9 cellular contexts compared by ENCODE assay signal in the genomic region with DNA sequence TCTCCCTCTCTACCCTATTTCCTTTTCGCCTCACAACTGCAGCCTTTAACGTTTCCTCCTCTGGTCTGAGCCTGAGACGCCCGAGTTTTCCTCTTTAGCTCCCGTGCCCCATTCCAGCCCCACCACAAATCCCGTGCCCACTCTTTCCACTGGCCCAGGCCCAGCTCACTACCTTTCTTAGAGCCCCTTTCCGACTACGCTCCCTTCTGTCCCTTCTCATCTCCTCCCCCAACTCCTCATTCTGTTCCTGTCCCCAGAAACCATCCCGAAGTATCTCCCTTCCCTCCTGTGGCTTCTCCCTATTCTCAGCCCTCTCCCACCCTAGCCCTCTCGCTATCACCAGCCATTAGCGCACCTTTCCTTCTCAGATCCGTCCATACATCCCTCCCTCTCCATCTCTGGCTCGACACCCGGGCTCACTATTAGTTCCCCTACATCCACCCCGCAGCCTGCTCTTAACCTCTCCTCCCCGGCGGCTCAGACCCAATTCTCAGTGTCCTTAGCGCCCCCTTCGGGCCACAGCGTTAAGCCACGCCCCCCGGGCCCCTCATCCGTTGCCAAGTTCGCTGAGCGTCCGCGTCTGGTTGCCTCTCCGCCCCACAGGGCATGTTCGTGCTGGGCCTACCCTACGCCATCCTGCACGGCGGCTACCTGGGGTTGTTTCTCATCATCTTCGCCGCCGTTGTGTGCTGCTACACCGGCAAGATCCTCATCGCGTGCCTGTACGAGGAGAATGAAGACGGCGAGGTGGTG. TPM values are rescaled to one million over a fixed set of nuclear protein-coding genes. Genes with fewer than 3 reads are reported as not detected.
DNase-seq lines count a peak whose midpoint lies in the region; ATAC-seq, FAIRE-seq and TF ChIP-seq lines count a peak whose summit lies in the region.
"Had no signal": no experiment of that assay in that cellular context is flagged by ENCODE, and none has a peak within 500 bp of the region (broad histone marks: within the 10 kb centered on the region; RNA-seq: fewer than 3 reads in every experiment).

No MANE protein-coding gene starts in this region.

- H3K4me3 Mint-ChIP-seq in activated CD4-positive, alpha-beta T cell treated with anti-CD3 and anti-CD28 coated beads for 36 hours: peak overlapping the region; percentile 36

- H3K27me3 ChIP-seq in endothelial cell of umbilical vein (ENCODE audit: control insufficient read depth in 2 of 2, insufficient read depth in 2 of 2, low read length in 2 of 2): peaks cover 89 to 94% of the 10 kb centered on the region in 2 experiments

- POLR2A ChIA-PET in activated CD4-positive, alpha-beta T cell treated with anti-CD3 and anti-CD28 coated beads for 36 hours (lab: Charles Lee): no interaction called here
- POLR2A ChIA-PET in endothelial cell of umbilical vein (lab: Charles Lee): no interaction called here

- H3K27ac ChIP-seq in endothelial cell of umbilical vein (ENCODE audit: insufficient read depth, low read depth, low read length): no peak overlapping the region

- no peak overlapping the region for H3K4me3 ChIP-seq in endothelial cell of umbilical vein (replicated peaks in 1 of 3; ENCODE audit: insufficient read depth in 1 of 3, low read depth in 1 of 3, low read length in 3 of 3)

- peak overlapping the region; percentile 1 for H2AFZ ChIP-seq in endothelial cell of umbilical vein (ENCODE audit: low read depth, low read length)

- H3K9me1 ChIP-seq in endothelial cell of umbilical vein (replicated peaks; ENCODE audit: control insufficient read depth, extremely low read depth, insufficient read depth, low read length): no peaks in the 10 kb centered on the region

- CTCF ChIA-PET in activated CD4-positive, alpha-beta T cell treated with anti-CD3 and anti-CD28 coated beads for 36 hours (lab: Charles Lee): interaction anchor here (0.5 to 3.7 kb wide), 11 partner anchors 11 to 717 kb away, joined by 3 to 22 read pairs (median 4); no protein-coding TSS in a partner anchor
- CTCF ChIA-PET in endothelial cell of umbilical vein (lab: Charles Lee): interaction anchor here (0.9 to 4.5 kb wide), 14 partner anchors 24 to 323 kb away, joined by 3 to 37 read pairs (median 4); no protein-coding TSS in a partner anchor

- no peaks in the 10 kb centered on the region for H3K36me3 Mint-ChIP-seq in activated CD4-positive, alpha-beta T cell treated with anti-CD3 and anti-CD28 coated beads for 36 hours (ENCODE audit: low read depth)

- FAIRE-seq in endothelial cell of umbilical vein (lab: Jason Lieb, UNC): peak; percentile 73

- TF ChIP-seq CTCF in endothelial cell of umbilical vein (IDR thresholded peaks at IDR 0.05; ENCODE audit: extremely low read depth in 1 of 2, insufficient read depth in 1 of 2, low read depth in 1 of 2, low read length in 2 of 2): peak; percentile 39 to 64

- H3K9ac ChIP-seq in endothelial cell of umbilical vein (replicated peaks; ENCODE audit: extremely low read depth, insufficient read depth, low read length): no peak overlapping the region

- ATAC-seq in activated CD4-positive, alpha-beta T cell treated with anti-CD3 and anti-CD28 coated beads for 36 hours: peak; percentile 45
- ATAC-seq in GM19035 (IDR thresholded peaks at IDR 0.05; ENCODE audit: unreplicated experiment): no peak

- H3K4me2 ChIP-seq in endothelial cell of umbilical vein (ENCODE audit: insufficient read depth, low read length): no peak overlapping the region

- H3K9me3 Mint-ChIP-seq in activated CD4-positive, alpha-beta T cell treated with anti-CD3 and anti-CD28 coated beads for 36 hours (ENCODE audit: low read depth): no peaks in the 10 kb centered on the region

- H3K4me1 ChIP-seq in endothelial cell of umbilical vein (ENCODE audit: control insufficient read depth, extremely low read depth, insufficient read depth, low read length): peaks cover 6% of the 10 kb centered on the region

- dilution Hi-C loops in endothelial cell of umbilical vein (cut with MboI; ENCODE audit: extremely low pct_ligation_motif_present, low sequenced_read_pairs): no loop called here

- peak; percentile 81 for DNase-seq in activated effector memory CD4-positive, alpha-beta T cell treated with anti-CD3 and anti-CD28 coated beads, Interleukin-2, amount 50 U/mL, for 16 hours
- DNase-seq in activated effector memory CD4-positive, alpha-beta T cell treated with Interleukin-2 at 50 U/mL for 16 hours: no peak
- peak; percentile 88 for DNase-seq in activated CD4-positive, alpha-beta T cell treated with anti-CD3 and anti-CD28 coated beads for 36 hours
- DNase-seq in endothelial cell of umbilical vein (ENCODE audit: low read depth, low spot score) (peak; percentile 31), HT-29 (ENCODE audit: low spot score) (no peak), NCI-H1048 (lab: John Stamatoyannopoulos, UW) (no peak)
- peak; percentile 64 for DNase-seq in stimulated activated CD4-positive, alpha-beta T cell treated with anti-CD3 and anti-CD28 coated beads, Interleukin-4, amount 100 ng/mL, for 24 hours

- H3K79me2 ChIP-seq in endothelial cell of umbilical vein (ENCODE audit: control insufficient read depth, insufficient read depth, low read length): no peaks in the 10 kb centered on the region

- no TSS peak for BruUV-seq in endothelial cell of umbilical vein (replicated peaks; lab: Mats Ljungman, UMichigan)

- no peak for TF ChIP-seq POLR2A in endothelial cell of umbilical vein (IDR thresholded peaks at IDR 0.05; ENCODE audit: low read depth, low read length)

- H3K4me1 Mint-ChIP-seq in activated CD4-positive, alpha-beta T cell treated with anti-CD3 and anti-CD28 coated beads for 36 hours: peaks cover 60% of the 10 kb centered on the region

- H3K9me3 ChIP-seq in endothelial cell of umbilical vein (replicated peaks; ENCODE audit: control insufficient read depth, insufficient read depth, low read length): no peaks in the 10 kb centered on the region

- H3K36me3 ChIP-seq in endothelial cell of umbilical vein (ENCODE audit: control insufficient read depth in 2 of 2, extremely low read depth in 1 of 2, insufficient read depth in 2 of 2, low read length in 2 of 2): no peaks in the 10 kb centered on the region

- intact Hi-C loops in activated CD4-positive, alpha-beta T cell treated with anti-CD3 and anti-CD28 coated beads for 36 hours (cut with DNase I, micrococcal nuclease): loop anchor here (1.0 to 10.0 kb wide), 9 partner anchors 21 to 1960 kb away; a partner anchor contains a TSS
- intact Hi-C loops in endothelial cell of umbilical vein (cut with micrococcal nuclease): loop anchor here (1.0 to 2.0 kb wide), 7 partner anchors 24 to 322 kb away; a partner anchor contains a TSS

- peaks cover 83% of the 10 kb centered on the region for H3K27me3 Mint-ChIP-seq in activated CD4-positive, alpha-beta T cell treated with anti-CD3 and anti-CD28 coated beads for 36 hours

- H4K20me1 ChIP-seq in endothelial cell of umbilical vein (replicated peaks; ENCODE audit: control insufficient read depth, extremely low read depth, insufficient read depth, low read length): no peaks in the 10 kb centered on the region

- no peak overlapping the region for H3K27ac Mint-ChIP-seq in activated CD4-positive, alpha-beta T cell treated with anti-CD3 and anti-CD28 coated beads for 36 hours

TF ChIP-seq in endothelial cell of umbilical vein, 7 proteins besides CTCF, POLR2A, EP300 and RAD21:
- TF ChIP-seq EZH2 (IDR thresholded peaks at IDR 0.05; ENCODE audit: borderline replicate concordance, low read depth, low read length, severe bottlenecking) (peak; percentile 66), GATA2 (IDR thresholded peaks at IDR 0.05; ENCODE audit: insufficient read depth, insufficient read length, low read depth, low read length) (no peak)
TF ChIP-seq in endothelial cell of umbilical vein: peak in this region for 1.

RNA-seq across cellular contexts. Expression of a gene that starts 2.7 kb away (rescaled TPM):
- not detected for total RNA-seq in activated CD4-positive, alpha-beta T cell treated with anti-CD3 and anti-CD28 coated beads for 36 hours
- total RNA-seq in endothelial cell of umbilical vein: not detected in 2 replicates
- polyA plus RNA-seq in endothelial cell of umbilical vein: 0.04 TPM in 1 of 2 replicates, not detected in the other
- not detected in 2 replicates for polyA plus RNA-seq in endothelial cell of umbilical vein (2011; cell fraction: cytosol; rRNA removed)
- polyA plus RNA-seq in endothelial cell of umbilical vein (2011; cell fraction: nucleus; rRNA removed): not detected in 2 replicates
- polyA plus RNA-seq in endothelial cell of umbilical vein (2012): not detected in 2 replicates
- polyA minus RNA-seq in endothelial cell of umbilical vein: not detected in 2 replicates
- not detected for polyA minus RNA-seq in endothelial cell of umbilical vein (2011; cell fraction: cytosol; rRNA and poly(A)+ RNA removed)
- polyA minus RNA-seq in endothelial cell of umbilical vein (2011; cell fraction: nucleus; rRNA and poly(A)+ RNA removed): not detected in 2 replicates
- total RNA-seq in HT-29 (2014; rRNA removed; shearing (Covaris generic)): not detected in 2 replicates
- polyA plus RNA-seq: adipose tissue had no signal

RNA-seq across cellular contexts. Expression of a gene that starts 21.2 kb away (rescaled TPM):
- total RNA-seq in activated CD4-positive, alpha-beta T cell treated with anti-CD3 and anti-CD28 coated beads for 36 hours: 1 to 10 TPM; 6.3 to 8.4 TPM
- 9.7 and 11.3 TPM in 2 replicates for total RNA-seq in endothelial cell of umbilical vein
- polyA plus RNA-seq in endothelial cell of umbilical vein: 8.8 and 8.9 TPM in 2 replicates
- polyA plus RNA-seq in endothelial cell of umbilical vein (2011; cell fraction: cytosol; rRNA removed): 8.8 and 9.3 TPM in 2 replicates
- polyA plus RNA-seq in endothelial cell of umbilical vein (2011; cell fraction: nucleus; rRNA removed): 26.9 and 28.0 TPM in 2 replicates
- 7.5 and 8.5 TPM in 2 replicates for polyA plus RNA-seq in endothelial cell of umbilical vein (2012)
- 8.0 and 8.5 TPM in 2 replicates for polyA minus RNA-seq in endothelial cell of umbilical vein
- polyA minus RNA-seq in endothelial cell of umbilical vein (2011; cell fraction: cytosol; rRNA and poly(A)+ RNA removed): 9.7 TPM
- 5.6 and 6.9 TPM in 2 replicates for polyA minus RNA-seq in endothelial cell of umbilical vein (2011; cell fraction: nucleus; rRNA and poly(A)+ RNA removed)
- 21.0 and 21.4 TPM in 2 replicates for total RNA-seq in HT-29 (2014; rRNA removed; shearing (Covaris generic))

Comparison
In these comparisons a context has a peak if more than half of its experiments do, and no peak if none do; other contexts are left out.
1. DNase-seq: peak in activated effector memory CD4-positive, alpha-beta T cell treated with anti-CD3 and anti-CD28 coated beads, Interleukin-2, amount 50 U/mL, for 16 hours (single experiment), activated CD4-positive, alpha-beta T cell treated with anti-CD3 and anti-CD28 coated beads for 36 hours (single experiment), endothelial cell of umbilical vein (single experiment) and stimulated activated CD4-positive, alpha-beta T cell treated with anti-CD3 and anti-CD28 coated beads, Interleukin-4, amount 100 ng/mL, for 24 hours (single experiment); none in activated effector memory CD4-positive, alpha-beta T cell treated with Interleukin-2 at 50 U/mL for 16 hours (single experiment), HT-29 (single experiment) and NCI-H1048 (single experiment).